ENCODE assay signal across 28 cellular contexts in the genomic region with DNA sequence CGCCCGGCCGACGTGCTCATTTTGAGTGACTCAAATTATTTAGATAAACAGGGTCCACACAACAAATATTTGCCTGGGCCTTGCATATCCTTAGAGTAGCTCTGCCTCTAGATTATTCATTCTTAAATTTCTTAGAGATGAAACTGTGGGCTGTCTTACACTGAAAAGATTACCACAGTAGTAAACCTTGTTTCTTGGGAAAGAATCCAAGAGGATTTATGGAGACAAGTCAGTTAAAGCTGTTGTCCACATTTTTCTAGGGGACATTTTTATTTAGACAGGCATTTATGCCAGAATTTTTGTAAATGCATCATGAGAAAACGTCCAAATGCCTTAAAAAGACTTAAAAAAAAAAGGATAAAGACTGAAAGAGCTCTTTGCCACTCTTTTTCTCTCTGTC. TPM values are rescaled to one million over a fixed set of nuclear protein-coding genes. Genes with fewer than 3 reads are reported as not detected.
"Had no signal": no experiment of that assay in that cellular context is flagged by ENCODE, and none has a peak within 500 bp of the region (broad histone marks: within the 10 kb centered on the region; RNA-seq: fewer than 3 reads in every experiment).

No MANE protein-coding gene starts in this region.

- H3K27ac ChIP-seq: coronary artery, esophagus muscularis mucosa, gastrocnemius medialis, neural progenitor cell, right atrium auricular region, skin epidermis, spleen, testis, upper lobe of left lung had no signal

- H3K4me1 Mint-ChIP-seq: memory B cell; naive B cell; stimulated activated memory B cell treated with anti-CD40 and anti-IgM and Interleukin-4, amounts not matched to agents 10 μg/mL and 1 μg/mL and 100 μg/mL, for 72 hours had no signal

- ATAC-seq: gastrocnemius medialis; left lobe of liver; natural killer cell treated with Interleukin-12 subunit alpha and Interleukin-12 subunit beta and Interleukin-15 and Interleukin-18, amount 100 ng/mL, for 72 hours; sciatic nerve; stimulated activated memory B cell treated with anti-CD40 and anti-IgM and Interleukin-4, amounts not matched to agents 10 μg/mL and 1 μg/mL and 100 μg/mL, for 72 hours; stimulated activated naive CD8-positive, alpha-beta T cell treated with anti-CD3 and anti-CD28 coated beads, Interleukin-15, Interleukin-2, amounts not matched to agents 100 U/mL and 50 U/mL, for 24 hours had no signal

- H3K4me1 ChIP-seq: gastrocnemius medialis, prostate gland, right atrium auricular region, spleen, testis, upper lobe of left lung had no signal

- H3K27me3 ChIP-seq: esophagus muscularis mucosa, gastrocnemius medialis, neural progenitor cell, right atrium auricular region, testis, tibial artery, upper lobe of left lung had no signal

- H3K4me2 ChIP-seq: neural progenitor cell had no signal

- H3K9me3 Mint-ChIP-seq: memory B cell; natural killer cell treated with Interleukin-12 subunit alpha and Interleukin-12 subunit beta and Interleukin-15 and Interleukin-18, amount 100 ng/mL, for 72 hours; stimulated activated memory B cell treated with anti-CD40 and anti-IgM and Interleukin-4, amounts not matched to agents 10 μg/mL and 1 μg/mL and 100 μg/mL, for 72 hours had no signal

- DNase-seq: dermis blood vessel endothelial cell; effector memory CD4-positive, alpha-beta T cell; gastrocnemius medialis; head of caudate nucleus; naive B cell; spleen; stimulated activated CD4-positive, alpha-beta T cell treated with anti-CD3 and anti-CD28 coated beads, Interleukin-4, amount 100 ng/mL, for 4 hours; stimulated activated naive CD8-positive, alpha-beta T cell treated with anti-CD3 and anti-CD28 coated beads, Interleukin-15, Interleukin-2, amounts not matched to agents 100 U/mL and 50 U/mL, for 24 hours; substantia nigra; testis; tibial artery had no signal

- H3K4me3 ChIP-seq: coronary artery, esophagus muscularis mucosa, gastrocnemius medialis, lung, neural progenitor cell, prostate gland, right atrium auricular region, skin epidermis, spleen, testis, tibial artery, upper lobe of left lung had no signal

- H3K9me3 ChIP-seq: esophagus muscularis mucosa, gastrocnemius medialis, prostate gland, right atrium auricular region, spleen, testis, tibial artery, upper lobe of left lung had no signal

- H3K27ac Mint-ChIP-seq: memory B cell; naive B cell; natural killer cell treated with Interleukin-12 subunit alpha and Interleukin-12 subunit beta and Interleukin-15 and Interleukin-18, amount 100 ng/mL, for 72 hours; neural progenitor cell; stimulated activated memory B cell treated with anti-CD40 and anti-IgM and Interleukin-4, amounts not matched to agents 10 μg/mL and 1 μg/mL and 100 μg/mL, for 72 hours had no signal

- H3K27me3 Mint-ChIP-seq: naive B cell had no signal

- H3K36me3 ChIP-seq: esophagus muscularis mucosa, gastrocnemius medialis, neural progenitor cell, prostate gland, right atrium auricular region, spleen, tibial artery, upper lobe of left lung had no signal

- H2AFZ ChIP-seq: neural progenitor cell had no signal

- H3K4me3 Mint-ChIP-seq: memory B cell; naive B cell; natural killer cell treated with Interleukin-12 subunit alpha and Interleukin-12 subunit beta and Interleukin-15 and Interleukin-18, amount 100 ng/mL, for 72 hours; neural progenitor cell; stimulated activated memory B cell treated with anti-CD40 and anti-IgM and Interleukin-4, amounts not matched to agents 10 μg/mL and 1 μg/mL and 100 μg/mL, for 72 hours had no signal

- H3K9ac ChIP-seq: neural progenitor cell had no signal

- H3K36me3 Mint-ChIP-seq: memory B cell; naive B cell; natural killer cell treated with Interleukin-12 subunit alpha and Interleukin-12 subunit beta and Interleukin-15 and Interleukin-18, amount 100 ng/mL, for 72 hours; neural progenitor cell; stimulated activated memory B cell treated with anti-CD40 and anti-IgM and Interleukin-4, amounts not matched to agents 10 μg/mL and 1 μg/mL and 100 μg/mL, for 72 hours had no signal

RNA-seq across cellular contexts. Expression of gene RANBP3L, which starts 32.6 kb away (rescaled TPM):
- total RNA-seq: dermis blood vessel endothelial cell; endothelial cell of umbilical vein; epithelial cell of proximal tubule; glomerular endothelial cell; natural killer cell treated with Interleukin-12 subunit alpha and Interleukin-12 subunit beta and Interleukin-15 and Interleukin-18, amount 100 ng/mL, for 72 hours had no signal
- polyA plus RNA-seq: endothelial cell of umbilical vein, keratinocyte had no signal
